ENCODE assay signal across 8 cellular contexts in genomic region chr6:90296346-90297123, GRCh38. TPM values are rescaled to one million over a fixed set of nuclear protein-coding genes. Genes with fewer than 3 reads are reported as not detected.
DNase-seq lines count a peak whose midpoint lies in the region; ATAC-seq and TF ChIP-seq lines count a peak whose summit lies in the region.

TSS of gene BACH2 (minus strand) at chr6:90296843. CDS start at chr6:90008844, 287,999 bp downstream.

- H3K4me1 ChIP-seq in skeletal muscle satellite cell (ENCODE audit: control insufficient read depth, insufficient read depth, low read length): peaks cover 11% of the 10 kb centered on the region

- H3K9ac ChIP-seq in skeletal muscle satellite cell (ENCODE audit: low read depth, low read length): peak within 1 kb of the TSS; percentile 57

- no peak within 1 kb of the TSS for H3K27ac ChIP-seq in brain microvascular endothelial cell

- H3K27me3 ChIP-seq in brain microvascular endothelial cell (replicated peaks) (peaks cover 27% of the 10 kb centered on the region), skeletal muscle satellite cell (ENCODE audit: control insufficient read depth, insufficient read depth, low read length) (peaks cover 69% of the 10 kb centered on the region)

- in situ Hi-C loops in brain microvascular endothelial cell (cut with HindIII; ENCODE audit: low pct_ligation_motif_present, low sequenced_read_pairs): loop anchor here (25.0 kb wide), 1 partner anchor 191 kb away; no protein-coding TSS in a partner anchor

- H3K4me3 ChIP-seq in brain microvascular endothelial cell (ENCODE audit: low read depth, low read length): peak within 1 kb of the TSS; percentile 65
- peak within 1 kb of the TSS; percentile 77 for H3K4me3 ChIP-seq in iPS-18c (ENCODE audit: insufficient read depth, low read depth, low read length)
- H3K4me3 ChIP-seq in skeletal muscle satellite cell (ENCODE audit: low read length): peak within 1 kb of the TSS; percentile 66

- DNase-seq in NCI-H2029 treated with DMSO at 0.1 percent for 48 hours (lab: John Stamatoyannopoulos, UW) (peak; percentile 37), UCSD-AML1 (lab: John Stamatoyannopoulos, UW; ENCODE audit: unreplicated experiment) (peak; percentile 65), brain microvascular endothelial cell (peak; percentile 86), RKO (ENCODE audit: low spot score) (no peak)

- H3K4me2 ChIP-seq in skeletal muscle satellite cell (ENCODE audit: low read length): peak within 1 kb of the TSS; percentile 86

- H3K9me3 ChIP-seq in iPS-18c (ENCODE audit: control insufficient read depth, insufficient read depth, low read length) (no peaks in the 10 kb centered on the region), skeletal muscle satellite cell (replicated peaks; ENCODE audit: low read length) (no peaks in the 10 kb centered on the region)

- H3K36me3 ChIP-seq in brain microvascular endothelial cell (replicated peaks): no peaks in the 10 kb centered on the region
- H3K36me3 ChIP-seq in skeletal muscle satellite cell (ENCODE audit: insufficient read depth, low read length): no peaks in the 10 kb centered on the region

- TF ChIP-seq CTCF in brain microvascular endothelial cell (IDR thresholded peaks at IDR 0.05; ENCODE audit: low read depth, low read length, missing control alignments): peak; percentile 37

- ATAC-seq in GM18499 (IDR thresholded peaks at IDR 0.05; ENCODE audit: insufficient read depth, unreplicated experiment): peak; percentile 68
- ATAC-seq in HG02943 (IDR thresholded peaks at IDR 0.05; ENCODE audit: low read depth, unreplicated experiment): peak; percentile 78

RNA-seq across cellular contexts. Expression of gene BACH2, which starts in this region (rescaled TPM):
- 0.22 and 0.25 TPM in 2 replicates for total RNA-seq in skeletal muscle satellite cell (2012; rRNA removed)
